Comparison of ENCODE assay signal across 20 cellular contexts in the genomic region with DNA sequence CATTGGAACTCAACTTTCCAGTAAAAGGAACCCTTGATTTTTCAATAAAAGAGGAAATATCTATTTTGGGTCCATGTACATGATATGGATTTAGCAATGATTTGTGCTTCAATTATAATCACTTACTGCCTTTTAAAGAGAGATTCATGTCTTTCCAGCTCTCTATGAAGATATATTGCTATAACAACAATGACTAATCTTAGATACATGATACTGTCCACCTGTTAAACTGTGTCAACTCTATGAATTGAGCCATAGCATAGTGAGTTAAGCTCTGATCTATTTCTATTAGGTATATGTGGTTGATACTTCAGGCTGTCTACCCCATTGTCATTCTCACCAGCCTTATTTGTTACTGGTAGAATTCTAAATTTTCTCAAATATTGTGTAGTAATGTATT. TPM values are rescaled to one million over a fixed set of nuclear protein-coding genes. Genes with fewer than 3 reads are reported as not detected.
A peak's percentile ranks its signal among the peaks of the same experiment; 100 is the strongest.
DNase-seq lines count a peak whose midpoint lies in the region; ATAC-seq, FAIRE-seq and TF ChIP-seq lines count a peak whose summit lies in the region.
"Had no signal": no experiment of that assay in that cellular context is flagged by ENCODE, and none has a peak within 500 bp of the region (broad histone marks: within the 10 kb centered on the region; RNA-seq: fewer than 3 reads in every experiment).

No MANE protein-coding gene starts in this region.

- FAIRE-seq in urothelium cell line (lab: Jason Lieb, UNC): no peak
- FAIRE-seq: G401.6, GM12878 had no signal

- DNase-seq in HCEC 1CT (peak; percentile 50), LHCN-M2 (ENCODE audit: low read depth) (peak; percentile 84), NCI-H748 treated with DMSO at 0.1 percent for 48 hours (lab: John Stamatoyannopoulos, UW) (peak; percentile 83), foreskin keratinocyte (peak; percentile 10 to 28), hepatic stellate cell (ENCODE audit: low spot score) (no peak), urothelium cell line (ENCODE audit: low spot score) (no peak)
- DNase-seq: CD4-positive, alpha-beta T cell; DND-41; GOT3; HFFc6; NCI-H1092; NCI-H187; NCI-H2171; NCI-H446 treated with DMSO at 0.1 percent for 48 hours; OCI-M1; RPMI8226 had no signal

- H3K4me1 ChIP-seq in foreskin keratinocyte: no peaks in the 10 kb centered on the region

- ATAC-seq in foreskin keratinocyte (peak; percentile 61), GM21381 (IDR thresholded peaks at IDR 0.05; ENCODE audit: unreplicated experiment) (no peak)
- ATAC-seq: GM12878 had no signal

- no peaks in the 10 kb centered on the region for H3K27me3 ChIP-seq in foreskin keratinocyte

- TF ChIP-seq CTCF in foreskin keratinocyte (conservative IDR thresholded peaks at IDR 0.05): no peak

- no peak overlapping the region for H3K27ac ChIP-seq in foreskin keratinocyte
- H3K27ac ChIP-seq: KMS-11 had no signal

RNA-seq across cellular contexts. Expression of gene MPHOSPH6, which starts 15.0 kb away (rescaled TPM):
- total RNA-seq in LHCN-M2 (2014; rRNA removed) (65.7 and 78.1 TPM in 2 replicates), foreskin keratinocyte (63.9 and 70.8 TPM in 2 replicates)
- 23.2 TPM for polyA plus RNA-seq in LHCN-M2 (2012)
- 73.3 and 83.9 TPM in 2 replicates for polyA plus RNA-seq in foreskin keratinocyte

Comparison
In these comparisons a context has a peak if more than half of its experiments do, and no peak if none do; other contexts are left out.
1. DNase-seq: peak in HCEC 1CT (single experiment), LHCN-M2 (single experiment), NCI-H748 treated with DMSO at 0.1 percent for 48 hours (single experiment) and foreskin keratinocyte (2 of 2); none in hepatic stellate cell (single experiment) and urothelium cell line (single experiment).